Comparison of ENCODE assay signal across 8 cellular contexts in genomic region chr9:37753489-37754190, GRCh38. TPM values are rescaled to one million over a fixed set of nuclear protein-coding genes. Genes with fewer than 3 reads are reported as not detected.
A peak's percentile ranks its signal among the peaks of the same experiment; 100 is the strongest.
DNase-seq lines count a peak whose midpoint lies in the region; ATAC-seq and TF ChIP-seq lines count a peak whose summit lies in the region.

A gene with protein sequence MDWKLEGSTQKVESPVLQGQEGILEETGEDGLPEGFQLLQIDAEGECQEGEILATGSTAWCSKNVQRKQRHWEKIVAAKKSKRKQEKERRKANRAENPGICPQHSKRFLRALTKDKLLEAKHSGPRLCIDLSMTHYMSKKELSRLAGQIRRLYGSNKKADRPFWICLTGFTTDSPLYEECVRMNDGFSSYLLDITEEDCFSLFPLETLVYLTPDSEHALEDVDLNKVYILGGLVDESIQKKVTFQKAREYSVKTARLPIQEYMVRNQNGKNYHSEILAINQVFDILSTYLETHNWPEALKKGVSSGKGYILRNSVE (plus strand): TSS chr9:37753805. CDS start chr9:37761932, 8,127 bp downstream.

- H3K27ac Mint-ChIP-seq in activated T-helper 1 cell treated with anti-CD3 and anti-CD28 coated beads, Interleukin-12 subunit alpha, Interleukin-12 subunit beta, Interleukin-2, Interleukin-4 antibody, amounts not matched to agents 30 ng/mL and 10 ng/mL and 1 ng/mL, durations not matched to agents 14 hours and 24 hours and 36 hours, result peak within 1 kb of the TSS; percentile 82
- H3K27ac Mint-ChIP-seq in naive thymus-derived CD4-positive, alpha-beta T cell, result peak within 1 kb of the TSS; percentile 68 to 95 (median 92)
- peak within 1 kb of the TSS; percentile 97 for H3K27ac Mint-ChIP-seq in stimulated activated memory B cell treated with anti-CD40 and anti-IgM and Interleukin-4, amounts not matched to agents 10 μg/mL and 1 μg/mL and 100 μg/mL, for 72 hours

- no peak for TF ChIP-seq CTCF in fibroblast of mammary gland (conservative IDR thresholded peaks at IDR 0.05; ENCODE audit: control insufficient read depth, insufficient read depth, low read depth, low read length)

- peak within 1 kb of the TSS; percentile 95 for H3K4me3 Mint-ChIP-seq in activated T-helper 1 cell treated with anti-CD3 and anti-CD28 coated beads, Interleukin-12 subunit alpha, Interleukin-12 subunit beta, Interleukin-2, Interleukin-4 antibody, amounts not matched to agents 30 ng/mL and 10 ng/mL and 1 ng/mL, durations not matched to agents 14 hours and 24 hours and 36 hours
- peak within 1 kb of the TSS; percentile 87 to 98 (median 96) for H3K4me3 Mint-ChIP-seq in naive thymus-derived CD4-positive, alpha-beta T cell
- H3K4me3 Mint-ChIP-seq in stimulated activated memory B cell treated with anti-CD40 and anti-IgM and Interleukin-4, amounts not matched to agents 10 μg/mL and 1 μg/mL and 100 μg/mL, for 72 hours, result peak within 1 kb of the TSS; percentile 94

- no peaks in the 10 kb centered on the region for H3K9me3 ChIP-seq in naive thymus-derived CD4-positive, alpha-beta T cell (ENCODE audit: control insufficient read depth in 2 of 3, low read length in 3 of 3)

- peak within 1 kb of the TSS; percentile 87 for H3K27ac ChIP-seq in naive thymus-derived CD4-positive, alpha-beta T cell (ENCODE audit: low read depth, low read length)

- H3K4me1 Mint-ChIP-seq in activated T-helper 1 cell treated with anti-CD3 and anti-CD28 coated beads, Interleukin-12 subunit alpha, Interleukin-12 subunit beta, Interleukin-2, Interleukin-4 antibody, amounts not matched to agents 30 ng/mL and 10 ng/mL and 1 ng/mL, durations not matched to agents 14 hours and 24 hours and 36 hours (ENCODE audit: low read depth), result peaks cover 27% of the 10 kb centered on the region
- H3K4me1 Mint-ChIP-seq in naive thymus-derived CD4-positive, alpha-beta T cell, result peaks cover 26 to 52% (median 33%) of the 10 kb centered on the region in 7 donors
- H3K4me1 Mint-ChIP-seq in stimulated activated memory B cell treated with anti-CD40 and anti-IgM and Interleukin-4, amounts not matched to agents 10 μg/mL and 1 μg/mL and 100 μg/mL, for 72 hours, result peaks cover 24% of the 10 kb centered on the region

- ATAC-seq in GM19467 (IDR thresholded peaks at IDR 0.05; ENCODE audit: unreplicated experiment), result peak; percentile 88
- ATAC-seq in naive thymus-derived CD4-positive, alpha-beta T cell, result peak; percentile 95
- peak; percentile 93 for ATAC-seq in stimulated activated memory B cell treated with anti-CD40 and anti-IgM and Interleukin-4, amounts not matched to agents 10 μg/mL and 1 μg/mL and 100 μg/mL, for 72 hours

- H3K27me3 Mint-ChIP-seq in activated T-helper 1 cell treated with anti-CD3 and anti-CD28 coated beads, Interleukin-12 subunit alpha, Interleukin-12 subunit beta, Interleukin-2, Interleukin-4 antibody, amounts not matched to agents 30 ng/mL and 10 ng/mL and 1 ng/mL, durations not matched to agents 14 hours and 24 hours and 36 hours (ENCODE audit: insufficient read depth), result no peaks in the 10 kb centered on the region
- no peaks in the 10 kb centered on the region for H3K27me3 Mint-ChIP-seq in naive thymus-derived CD4-positive, alpha-beta T cell
- H3K27me3 Mint-ChIP-seq in stimulated activated memory B cell treated with anti-CD40 and anti-IgM and Interleukin-4, amounts not matched to agents 10 μg/mL and 1 μg/mL and 100 μg/mL, for 72 hours, result no peaks in the 10 kb centered on the region

- intact Hi-C loops in activated T-helper 1 cell treated with anti-CD3 and anti-CD28 coated beads, Interleukin-12 subunit alpha, Interleukin-12 subunit beta, Interleukin-2, Interleukin-4 antibody, amounts not matched to agents 30 ng/mL and 10 ng/mL and 1 ng/mL, durations not matched to agents 14 hours and 24 hours and 36 hours (cut with micrococcal nuclease), result loop anchor here (1.0 to 5.0 kb wide), 6 partner anchors 32 to 315 kb away; partner anchors contain the start of genes DCAF10, EXOSC3, SHB and SLC25A51
- intact Hi-C loops in naive thymus-derived CD4-positive, alpha-beta T cell (cut with micrococcal nuclease), result loop anchor here (1.0 to 5.0 kb wide), 9 partner anchors 32 to 314 kb away; partner anchors contain the start of genes DCAF10 (in 2 of the 2), EXOSC3 (in 2 of the 2), POLR1E (in 2 of the 2) and TOMM5 (in 2 of the 2)

- no peaks in the 10 kb centered on the region for H3K36me3 ChIP-seq in naive thymus-derived CD4-positive, alpha-beta T cell (ENCODE audit: control insufficient read depth in 2 of 3, insufficient read depth in 3 of 3, low read length in 3 of 3)

- no peaks in the 10 kb centered on the region for H3K9me3 Mint-ChIP-seq in activated T-helper 1 cell treated with anti-CD3 and anti-CD28 coated beads, Interleukin-12 subunit alpha, Interleukin-12 subunit beta, Interleukin-2, Interleukin-4 antibody, amounts not matched to agents 30 ng/mL and 10 ng/mL and 1 ng/mL, durations not matched to agents 14 hours and 24 hours and 36 hours
- no peaks in the 10 kb centered on the region for H3K9me3 Mint-ChIP-seq in naive thymus-derived CD4-positive, alpha-beta T cell
- H3K9me3 Mint-ChIP-seq in stimulated activated memory B cell treated with anti-CD40 and anti-IgM and Interleukin-4, amounts not matched to agents 10 μg/mL and 1 μg/mL and 100 μg/mL, for 72 hours, result no peaks in the 10 kb centered on the region

- DNase-seq in COLO668 (lab: John Stamatoyannopoulos, UW; ENCODE audit: unreplicated experiment), result peak; percentile 74
- peak in 64 of 76 experiments; percentile 11 to 73 (median 51) for DNase-seq in HUDEP-2 (lab: John Stamatoyannopoulos, UW; ENCODE audit: unreplicated experiment in 76 of 76)
- peak; percentile 65 for DNase-seq in activated T-helper 1 cell treated with anti-CD3 and anti-CD28 coated beads, Interleukin-12 subunit alpha, Interleukin-12 subunit beta, Interleukin-2, Interleukin-4 antibody, amounts not matched to agents 30 ng/mL and 10 ng/mL and 1 ng/mL, durations not matched to agents 14 hours and 24 hours and 36 hours (ENCODE audit: low spot score)
- DNase-seq in fibroblast of mammary gland (ENCODE audit: low read depth), result peak; percentile 60
- peak; percentile 50 to 78 (median 70) for DNase-seq in naive thymus-derived CD4-positive, alpha-beta T cell

- POLR2A ChIA-PET in naive thymus-derived CD4-positive, alpha-beta T cell (lab: Charles Lee), result interaction anchor here (0.7 to 3.4 kb wide), 4 partner anchors 13 to 44 kb away, joined by 3 to 14 read pairs (median 4); partner anchors contain the start of gene EXOSC3

- peak within 1 kb of the TSS; percentile 92 for H3K4me3 ChIP-seq in fibroblast of mammary gland (ENCODE audit: control insufficient read depth, low read depth, low read length)
- H3K4me3 ChIP-seq in naive thymus-derived CD4-positive, alpha-beta T cell (ENCODE audit: low read length), result peak within 1 kb of the TSS; percentile 92

- H3K4me1 ChIP-seq in naive thymus-derived CD4-positive, alpha-beta T cell (ENCODE audit: control insufficient read depth in 2 of 2, insufficient read depth in 2 of 2, low read length in 2 of 2), result peaks cover 9 to 11% of the 10 kb centered on the region in 2 donors

- CTCF ChIA-PET in naive thymus-derived CD4-positive, alpha-beta T cell (lab: Charles Lee), result interaction anchor here (1.1 kb wide), 1 partner anchor 152 kb away, joined by 4 read pairs; no protein-coding TSS in a partner anchor

- no peaks in the 10 kb centered on the region for H3K27me3 ChIP-seq in naive thymus-derived CD4-positive, alpha-beta T cell (ENCODE audit: control insufficient read depth in 2 of 2, insufficient read depth in 2 of 2, low read length in 2 of 2)

- peaks cover 20% of the 10 kb centered on the region for H3K36me3 Mint-ChIP-seq in activated T-helper 1 cell treated with anti-CD3 and anti-CD28 coated beads, Interleukin-12 subunit alpha, Interleukin-12 subunit beta, Interleukin-2, Interleukin-4 antibody, amounts not matched to agents 30 ng/mL and 10 ng/mL and 1 ng/mL, durations not matched to agents 14 hours and 24 hours and 36 hours (ENCODE audit: low read depth)
- peaks cover 0 to 4% (median 0%) of the 10 kb centered on the region in 5 donors for H3K36me3 Mint-ChIP-seq in naive thymus-derived CD4-positive, alpha-beta T cell
- no peaks in the 10 kb centered on the region for H3K36me3 Mint-ChIP-seq in stimulated activated memory B cell treated with anti-CD40 and anti-IgM and Interleukin-4, amounts not matched to agents 10 μg/mL and 1 μg/mL and 100 μg/mL, for 72 hours

TF ChIP-seq in PFSK-1, 5 proteins besides CTCF, POLR2A, EP300 and RAD21 (continues in another document):
- TF ChIP-seq, protein P1, sequence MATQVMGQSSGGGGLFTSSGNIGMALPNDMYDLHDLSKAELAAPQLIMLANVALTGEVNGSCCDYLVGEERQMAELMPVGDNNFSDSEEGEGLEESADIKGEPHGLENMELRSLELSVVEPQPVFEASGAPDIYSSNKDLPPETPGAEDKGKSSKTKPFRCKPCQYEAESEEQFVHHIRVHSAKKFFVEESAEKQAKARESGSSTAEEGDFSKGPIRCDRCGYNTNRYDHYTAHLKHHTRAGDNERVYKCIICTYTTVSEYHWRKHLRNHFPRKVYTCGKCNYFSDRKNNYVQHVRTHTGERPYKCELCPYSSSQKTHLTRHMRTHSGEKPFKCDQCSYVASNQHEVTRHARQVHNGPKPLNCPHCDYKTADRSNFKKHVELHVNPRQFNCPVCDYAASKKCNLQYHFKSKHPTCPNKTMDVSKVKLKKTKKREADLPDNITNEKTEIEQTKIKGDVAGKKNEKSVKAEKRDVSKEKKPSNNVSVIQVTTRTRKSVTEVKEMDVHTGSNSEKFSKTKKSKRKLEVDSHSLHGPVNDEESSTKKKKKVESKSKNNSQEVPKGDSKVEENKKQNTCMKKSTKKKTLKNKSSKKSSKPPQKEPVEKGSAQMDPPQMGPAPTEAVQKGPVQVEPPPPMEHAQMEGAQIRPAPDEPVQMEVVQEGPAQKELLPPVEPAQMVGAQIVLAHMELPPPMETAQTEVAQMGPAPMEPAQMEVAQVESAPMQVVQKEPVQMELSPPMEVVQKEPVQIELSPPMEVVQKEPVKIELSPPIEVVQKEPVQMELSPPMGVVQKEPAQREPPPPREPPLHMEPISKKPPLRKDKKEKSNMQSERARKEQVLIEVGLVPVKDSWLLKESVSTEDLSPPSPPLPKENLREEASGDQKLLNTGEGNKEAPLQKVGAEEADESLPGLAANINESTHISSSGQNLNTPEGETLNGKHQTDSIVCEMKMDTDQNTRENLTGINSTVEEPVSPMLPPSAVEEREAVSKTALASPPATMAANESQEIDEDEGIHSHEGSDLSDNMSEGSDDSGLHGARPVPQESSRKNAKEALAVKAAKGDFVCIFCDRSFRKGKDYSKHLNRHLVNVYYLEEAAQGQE (IDR thresholded peaks at IDR 0.05; ENCODE audit: insufficient read depth in 1 of 2, low read depth in 2 of 2, low read length in 2 of 2), result no peak
- TF ChIP-seq TAF1 (IDR thresholded peaks at IDR 0.05; ENCODE audit: borderline replicate concordance, insufficient read depth, low read length), result peak; percentile 22; the same call in 1 of the 2 replicates
- no peak; the same call in 1 of the 2 replicates for TF ChIP-seq SIN3A (IDR thresholded peaks at IDR 0.05; ENCODE audit: borderline replicate concordance, insufficient read depth, low read length)

RNA-seq across cellular contexts. Expression of the gene that starts here (rescaled TPM):
- 5.6 TPM for polyA plus RNA-seq in PFSK-1 (2012; ENCODE audit: insufficient read length, low read depth)
- 10.0 and 11.8 TPM in 2 replicates for total RNA-seq in activated T-helper 1 cell treated with anti-CD3 and anti-CD28 coated beads, Interleukin-12 subunit alpha, Interleukin-12 subunit beta, Interleukin-2, Interleukin-4 antibody, amounts not matched to agents 30 ng/mL and 10 ng/mL and 1 ng/mL, durations not matched to agents 14 hours and 24 hours and 36 hours
- 10 to 100 TPM; 16.0 to 28.9 (median 18.5) TPM for total RNA-seq in naive thymus-derived CD4-positive, alpha-beta T cell
- polyA plus RNA-seq in naive thymus-derived CD4-positive, alpha-beta T cell, result 10 to 100 TPM; 15.3 to 21.7 TPM

Comparison
In these comparisons a context has a peak if more than half of its experiments do, and no peak if none do; other contexts are left out.
1. Peak in every context shown above with its lines: DNase-seq, ATAC-seq, H3K4me3 ChIP-seq and H3K27ac ChIP-seq.